Comparison of ENCODE assay signal across 16 cellular contexts in the genomic region with DNA sequence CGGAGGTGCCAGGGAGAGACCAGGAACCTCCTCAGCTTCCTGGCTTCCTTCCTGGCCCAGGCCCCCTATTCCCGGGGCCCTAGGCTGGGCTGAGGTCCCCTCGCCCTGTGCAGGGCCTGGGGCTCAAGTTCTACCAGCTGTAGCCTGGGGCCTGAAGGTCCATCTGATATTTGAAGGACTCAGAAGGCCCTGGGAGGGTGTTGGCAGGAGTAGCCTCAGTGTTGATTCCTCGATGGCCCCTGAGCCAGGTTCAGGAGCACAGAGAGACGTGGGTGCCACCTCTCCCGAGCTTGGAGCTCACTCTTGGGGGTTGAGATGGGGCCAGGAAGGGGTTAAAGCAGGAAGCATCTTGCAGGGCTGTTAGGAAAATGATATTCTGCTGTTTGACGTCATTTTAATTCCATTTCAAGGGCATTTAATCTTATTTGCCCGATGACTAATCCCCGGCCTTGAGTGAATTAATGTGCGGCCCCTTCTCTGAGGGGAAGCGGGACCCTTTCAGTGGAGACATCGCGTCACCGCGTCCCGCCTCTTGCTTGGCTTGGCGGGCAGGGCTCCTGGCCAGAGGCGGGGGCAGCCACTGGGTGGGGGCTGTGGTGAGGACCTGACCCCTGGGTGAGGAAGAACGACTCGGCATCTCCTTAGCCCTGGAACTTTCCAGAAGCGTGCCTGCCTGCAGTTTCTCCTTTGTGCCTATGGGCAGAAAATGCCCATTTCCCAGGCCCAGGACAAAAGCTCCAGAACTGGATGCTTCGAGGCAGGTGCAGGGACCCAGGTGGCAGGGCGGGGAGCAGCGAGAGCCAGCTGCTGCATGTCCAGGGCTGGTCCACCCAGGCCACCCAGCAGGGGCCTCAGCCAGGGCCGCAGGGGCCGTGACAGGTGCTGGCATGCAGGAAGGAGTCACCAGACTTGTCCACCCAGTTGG.
DNase-seq lines count a peak whose midpoint lies in the region; ATAC-seq and TF ChIP-seq lines count a peak whose summit lies in the region.
"Had no signal": no experiment of that assay in that cellular context is flagged by ENCODE, and none has a peak within 500 bp of the region (broad histone marks: within the 10 kb centered on the region; RNA-seq: fewer than 3 reads in every experiment).

No MANE protein-coding gene starts in this region.

- DNase-seq in activated CD4-positive, CD25-positive, alpha-beta regulatory T cell treated with anti-CD3 and anti-CD28 coated beads, Interleukin-2, amount 50 U/mL, for 72 hours: peak; percentile 9
- peak in 5 of 7 donors; percentile 50 to 88 (median 63) for DNase-seq in adrenal gland
- peak; percentile 46 for DNase-seq in islet precursor cell
- peak; percentile 17 to 59 for DNase-seq in tibial artery
- DNase-seq in NCI-H2081 (lab: John Stamatoyannopoulos, UW): no peak
- DNase-seq in NCI-H2171 (lab: John Stamatoyannopoulos, UW): no peak
- DNase-seq: activated CD4-positive, alpha-beta T cell treated with anti-CD3 and anti-CD28 coated beads for 48 hours; CD4-positive, CD25-positive, alpha-beta regulatory T cell; central memory CD4-positive, alpha-beta T cell; EL; mesendoderm; NCI-H1694 treated with DMSO at 0.1 percent for 48 hours; stimulated activated CD4-positive, alpha-beta T cell treated with anti-CD3 and anti-CD28 coated beads, Interleukin-4, amount 100 ng/mL, for 4 hours had no signal

- TF ChIP-seq CTCF in adrenal gland (IDR thresholded peaks at IDR 0.05): no peak
- TF ChIP-seq CTCF in tibial artery (IDR thresholded peaks at IDR 0.05): no peak

- no peak for TF ChIP-seq POLR2A in adrenal gland (IDR thresholded peaks at IDR 0.05)

- no peaks in the 10 kb centered on the region for H3K27me3 ChIP-seq in adrenal gland
- H3K27me3 ChIP-seq in tibial artery: peaks cover 0 to 61% of the 10 kb centered on the region in 2 donors

- H3K4me1 ChIP-seq in adrenal gland (replicated peaks in 1 of 2) (peaks cover 0 to 14% of the 10 kb centered on the region in 2 donors), tibial artery (no peaks in the 10 kb centered on the region)

- H3K36me3 ChIP-seq in adrenal gland (replicated peaks in 1 of 2) (no peaks in the 10 kb centered on the region), tibial artery (no peaks in the 10 kb centered on the region)

- 37 to 51% (median 43%) methylated on average over 9 to 26 of the region's 26 CpGs for WGBS in adrenal gland, 4 donors

- intact Hi-C loops in adrenal gland (cut with DNase I): no loop called here
- intact Hi-C loops in tibial artery (cut with DNase I; ENCODE audit: low total_unique reads): no loop called here

- H3K9me3 ChIP-seq in adrenal gland (replicated peaks in 1 of 3): no peaks in the 10 kb centered on the region
- H3K9me3 ChIP-seq in tibial artery: no peaks in the 10 kb centered on the region

- no peak overlapping the region for H3K4me3 ChIP-seq in adrenal gland
- H3K4me3 ChIP-seq in tibial artery: no peak overlapping the region

- H3K27ac ChIP-seq in adrenal gland (peak overlapping the region in 1 of 5 donors; percentile 81), tibial artery (no peak overlapping the region)
- H3K27ac ChIP-seq: 22Rv1 had no signal

- ATAC-seq in activated CD4-positive, CD25-positive, alpha-beta regulatory T cell treated with anti-CD3 and anti-CD28 coated beads, Interleukin-2, amount 50 U/mL, for 24 hours: no peak
- no peak for ATAC-seq in GM19467 (IDR thresholded peaks at IDR 0.05; ENCODE audit: unreplicated experiment)

Comparison
In these comparisons a context has a peak if more than half of its experiments do, and no peak if none do; other contexts are left out.
1. DNase-seq: peak in activated CD4-positive, CD25-positive, alpha-beta regulatory T cell treated with anti-CD3 and anti-CD28 coated beads, Interleukin-2, amount 50 U/mL, for 72 hours (single experiment), adrenal gland (5 of 7), islet precursor cell (single experiment) and tibial artery (2 of 2); none in NCI-H2081 (0 of 2) and NCI-H2171 (single experiment).